Comparison of ENCODE assay signal across 19 cellular contexts in genomic region chr9:98381311-98382103, GRCh38.
DNase-seq lines count a peak whose midpoint lies in the region; ATAC-seq lines count a peak whose summit lies in the region.
"Had no signal": no experiment of that assay in that cellular context is flagged by ENCODE, and none has a peak within 500 bp of the region (broad histone marks: within the 10 kb centered on the region; RNA-seq: fewer than 3 reads in every experiment).

No MANE protein-coding gene starts in this region.

- H3K27me3 Mint-ChIP-seq in stimulated activated naive B cell treated with anti-CD40 and anti-IgM and Interleukin-4, amounts not matched to agents 10 μg/mL and 1 μg/mL and 100 μg/mL, for 72 hours = no peaks in the 10 kb centered on the region
- H3K27me3 Mint-ChIP-seq: activated naive CD8-positive, alpha-beta T cell treated with anti-CD3 and anti-CD28 coated beads for 36 hours; brain had no signal

- no peaks in the 10 kb centered on the region for H3K9me3 Mint-ChIP-seq in stimulated activated naive B cell treated with anti-CD40 and anti-IgM and Interleukin-4, amounts not matched to agents 10 μg/mL and 1 μg/mL and 100 μg/mL, for 72 hours
- H3K9me3 Mint-ChIP-seq: activated naive CD8-positive, alpha-beta T cell treated with anti-CD3 and anti-CD28 coated beads for 36 hours had no signal

- peak overlapping the region; percentile 31 for H3K27ac Mint-ChIP-seq in stimulated activated naive B cell treated with anti-CD40 and anti-IgM and Interleukin-4, amounts not matched to agents 10 μg/mL and 1 μg/mL and 100 μg/mL, for 72 hours
- H3K27ac Mint-ChIP-seq: activated naive CD8-positive, alpha-beta T cell treated with anti-CD3 and anti-CD28 coated beads for 36 hours had no signal

- no peaks in the 10 kb centered on the region for H3K36me3 Mint-ChIP-seq in stimulated activated naive B cell treated with anti-CD40 and anti-IgM and Interleukin-4, amounts not matched to agents 10 μg/mL and 1 μg/mL and 100 μg/mL, for 72 hours
- H3K36me3 Mint-ChIP-seq: activated naive CD8-positive, alpha-beta T cell treated with anti-CD3 and anti-CD28 coated beads for 36 hours; brain had no signal

- H3K4me1 Mint-ChIP-seq in stimulated activated naive B cell treated with anti-CD40 and anti-IgM and Interleukin-4, amounts not matched to agents 10 μg/mL and 1 μg/mL and 100 μg/mL, for 72 hours = peaks cover 31 to 59% of the 10 kb centered on the region in 2 donors
- H3K4me1 Mint-ChIP-seq: activated naive CD8-positive, alpha-beta T cell treated with anti-CD3 and anti-CD28 coated beads for 36 hours had no signal

- H3K4me3 Mint-ChIP-seq in stimulated activated naive B cell treated with anti-CD40 and anti-IgM and Interleukin-4, amounts not matched to agents 10 μg/mL and 1 μg/mL and 100 μg/mL, for 72 hours = peak overlapping the region in 1 of 2 donors; percentile 17
- H3K4me3 Mint-ChIP-seq: activated naive CD8-positive, alpha-beta T cell treated with anti-CD3 and anti-CD28 coated beads for 36 hours had no signal

- peak; percentile 61 for ATAC-seq in GM18909 (IDR thresholded peaks at IDR 0.05; ENCODE audit: poor library complexity, unreplicated experiment)
- ATAC-seq in HG02642 (IDR thresholded peaks at IDR 0.05; ENCODE audit: poor library complexity, unreplicated experiment) = peak; percentile 37
- peak; percentile 76 to 77 for ATAC-seq in stimulated activated naive B cell treated with anti-CD40 and anti-IgM and Interleukin-4, amounts not matched to agents 10 μg/mL and 1 μg/mL and 100 μg/mL, for 72 hours (replicated peaks)
- ATAC-seq in stimulated activated naive CD8-positive, alpha-beta T cell treated with anti-CD3 and anti-CD28 coated beads, Interleukin-15, Interleukin-2, amounts not matched to agents 100 U/mL and 50 U/mL, for 24 hours = no peak
- ATAC-seq in HG03457 (IDR thresholded peaks at IDR 0.05; ENCODE audit: unreplicated experiment) = no peak
- ATAC-seq: left lung had no signal

- DNase-seq in NOMO-1 (lab: John Stamatoyannopoulos, UW; ENCODE audit: unreplicated experiment in 2 of 2) = peak; percentile 31 to 41
- no peak for DNase-seq in stimulated activated naive B cell treated with anti-CD40 and anti-IgM and Interleukin-4, amounts not matched to agents 10 μg/mL and 1 μg/mL and 100 μg/mL, for 72 hours
- DNase-seq in stimulated activated naive CD8-positive, alpha-beta T cell treated with anti-CD3 and anti-CD28 coated beads, Interleukin-15, Interleukin-2, amounts not matched to agents 100 U/mL and 50 U/mL, for 24 hours = no peak
- no peak for DNase-seq in LoVo (ENCODE audit: low spot score)
- DNase-seq: activated CD4-positive, alpha-beta T cell treated with anti-CD3 and anti-CD28 coated beads, Interleukin-2, amount 50 U/mL, for 48 hours; activated naive CD8-positive, alpha-beta T cell treated with anti-CD3 and anti-CD28 coated beads for 36 hours; activated T-cell treated with anti-CD3 and anti-CD28 coated beads, Interleukin-2, amount 50 U/mL, for 1 hour; cortex of kidney; DMS53; left lung; NCI-H2029; NCI-H524 treated with DMSO at 0.1 percent for 48 hours; stimulated activated CD4-positive, alpha-beta T cell treated with anti-CD3 and anti-CD28 coated beads, Interleukin-4, amount 100 ng/mL, for 1 hour; stimulated activated CD8-positive, alpha-beta memory T cell treated with anti-CD3 and anti-CD28 coated beads, Interleukin-4, amount 100 ng/mL, for 48 hours; thyroid gland had no signal

Comparison
In these comparisons a context has a peak if more than half of its experiments do, and no peak if none do; other contexts are left out.
1. ATAC-seq: peak in GM18909 (single experiment), HG02642 (single experiment) and stimulated activated naive B cell treated with anti-CD40 and anti-IgM and Interleukin-4, amounts not matched to agents 10 μg/mL and 1 μg/mL and 100 μg/mL, for 72 hours (2 of 2); none in stimulated activated naive CD8-positive, alpha-beta T cell treated with anti-CD3 and anti-CD28 coated beads, Interleukin-15, Interleukin-2, amounts not matched to agents 100 U/mL and 50 U/mL, for 24 hours (single experiment) and HG03457 (single experiment).
2. DNase-seq: peak in NOMO-1 (2 of 2); none in stimulated activated naive B cell treated with anti-CD40 and anti-IgM and Interleukin-4, amounts not matched to agents 10 μg/mL and 1 μg/mL and 100 μg/mL, for 72 hours (single experiment), stimulated activated naive CD8-positive, alpha-beta T cell treated with anti-CD3 and anti-CD28 coated beads, Interleukin-15, Interleukin-2, amounts not matched to agents 100 U/mL and 50 U/mL, for 24 hours (single experiment) and LoVo (single experiment).